ENCODE assay signal across 22 cellular contexts in genomic region chr14:101867854-101868253, GRCh38.
DNase-seq lines count a peak whose midpoint lies in the region; ATAC-seq and TF ChIP-seq lines count a peak whose summit lies in the region.
"Had no signal": no experiment of that assay in that cellular context is flagged by ENCODE, and none has a peak within 500 bp of the region (broad histone marks: within the 10 kb centered on the region; RNA-seq: fewer than 3 reads in every experiment).

No MANE protein-coding gene starts in this region.

- H3K4me1 ChIP-seq in heart right ventricle: peaks cover 0 to 50% (median 13%) of the 10 kb centered on the region in 9 donors
- H3K4me1 ChIP-seq: parathyroid adenoma had no signal

- peak overlapping the region in 9 of 10 donors; percentile 6 to 75 (median 45) for H3K27ac ChIP-seq in heart right ventricle
- H3K27ac ChIP-seq: dorsolateral prefrontal cortex, parathyroid adenoma, right lobe of liver, suprapubic skin had no signal

- H3K27me3 Mint-ChIP-seq in T-helper 17 cell: no peaks in the 10 kb centered on the region
- H3K27me3 Mint-ChIP-seq in progenitor cell of endocrine pancreas: no peaks in the 10 kb centered on the region
- H3K27me3 Mint-ChIP-seq: activated CD8-positive, alpha-beta memory T cell treated with anti-CD3 and anti-CD28 coated beads, Interleukin-2, amount 10 ng/mL, durations not matched to agents 7 days and 5 days had no signal

- DNase-seq in Right ventricle myocardium superior (no peak), cardiac septum (ENCODE audit: low spot score) (no peak), T-helper 17 cell (no peak), heart right ventricle (no peak), progenitor cell of endocrine pancreas (ENCODE audit: low spot score, unreplicated experiment) (no peak), HCEC 1CT (no peak), NCI-H2081 (lab: John Stamatoyannopoulos, UW) (no peak)
- DNase-seq: activated CD8-positive, alpha-beta memory T cell treated with anti-CD3 and anti-CD28 coated beads, Interleukin-2, amount 10 ng/mL, durations not matched to agents 7 days and 5 days; central memory CD4-positive, alpha-beta T cell; dorsolateral prefrontal cortex; Karpas-422; midbrain; NCI-H1436; NCI-H446; right lobe of liver; RPMI8226; stimulated activated CD4-positive, alpha-beta T cell treated with anti-CD3 and anti-CD28 coated beads, Interleukin-12 subunit alpha, Interleukin-12 subunit beta, amount 100 ng/mL, for 4 hours; stimulated activated CD4-positive, alpha-beta T cell treated with anti-CD3 and anti-CD28 coated beads, Interleukin-4, amount 100 ng/mL, for 1 hour; T-helper 2 cell had no signal

- 38 to 68% methylated on average over 4 of the region's 4 CpGs for WGBS in heart right ventricle, 2 donors

- H3K4me3 Mint-ChIP-seq in T-helper 17 cell: no peak overlapping the region
- no peak overlapping the region for H3K4me3 Mint-ChIP-seq in progenitor cell of endocrine pancreas (ENCODE audit: low read depth)
- H3K4me3 Mint-ChIP-seq: activated CD8-positive, alpha-beta memory T cell treated with anti-CD3 and anti-CD28 coated beads, Interleukin-2, amount 10 ng/mL, durations not matched to agents 7 days and 5 days had no signal

- no peaks in the 10 kb centered on the region for H3K9me3 ChIP-seq in T-helper 17 cell (ENCODE audit: control insufficient read depth, low read length, poor library complexity, severe bottlenecking)
- H3K9me3 ChIP-seq in heart right ventricle: peaks cover 0 to 5% (median 0%) of the 10 kb centered on the region in 11 donors
- H3K9me3 ChIP-seq: right lobe of liver, suprapubic skin had no signal

- H3K4me3 ChIP-seq in heart right ventricle: no peak overlapping the region
- H3K4me3 ChIP-seq: dorsolateral prefrontal cortex, right lobe of liver, suprapubic skin had no signal

- H3K27ac Mint-ChIP-seq in T-helper 17 cell: peak overlapping the region; percentile 21
- H3K27ac Mint-ChIP-seq in progenitor cell of endocrine pancreas: peak overlapping the region; percentile 68
- H3K27ac Mint-ChIP-seq: activated CD8-positive, alpha-beta memory T cell treated with anti-CD3 and anti-CD28 coated beads, Interleukin-2, amount 10 ng/mL, durations not matched to agents 7 days and 5 days had no signal

- TF ChIP-seq CTCF in heart right ventricle (IDR thresholded peaks at IDR 0.05) (no peak), progenitor cell of endocrine pancreas (IDR thresholded peaks at IDR 0.05; ENCODE audit: unreplicated experiment) (no peak)

- H3K9me3 Mint-ChIP-seq in progenitor cell of endocrine pancreas (ENCODE audit: low read depth): no peaks in the 10 kb centered on the region

- H3K27me3 ChIP-seq in heart right ventricle: no peaks in the 10 kb centered on the region
- H3K27me3 ChIP-seq: dorsolateral prefrontal cortex, right lobe of liver, suprapubic skin had no signal

- H3K4me1 Mint-ChIP-seq in T-helper 17 cell (peaks cover 52% of the 10 kb centered on the region), progenitor cell of endocrine pancreas (ENCODE audit: low read depth) (peaks cover 5% of the 10 kb centered on the region)

- H3K36me3 Mint-ChIP-seq in T-helper 17 cell (ENCODE audit: low read depth): peaks cover 11% of the 10 kb centered on the region
- peaks cover 12% of the 10 kb centered on the region for H3K36me3 Mint-ChIP-seq in progenitor cell of endocrine pancreas (ENCODE audit: insufficient read depth)

- intact Hi-C loops in Right ventricle myocardium superior (cut with DNase I): no loop called here
- intact Hi-C loops in cardiac septum (cut with DNase I): loop anchor here (5.0 kb wide), 1 partner anchor 41 kb away; no protein-coding TSS in a partner anchor
- intact Hi-C loops in heart right ventricle (cut with DNase I): no loop called here

- peaks cover 0 to 20% (median 0%) of the 10 kb centered on the region in 9 donors for H3K36me3 ChIP-seq in heart right ventricle
- H3K36me3 ChIP-seq: suprapubic skin had no signal

- ATAC-seq in Right ventricle myocardium superior (ENCODE audit: poor library complexity) (peak; percentile 77), T-helper 17 cell (no peak), heart right ventricle (peak in 6 of 8 donors; percentile 51 to 85 (median 68)), HG03432 (IDR thresholded peaks at IDR 0.05; ENCODE audit: unreplicated experiment) (no peak)
- ATAC-seq: activated CD8-positive, alpha-beta memory T cell treated with anti-CD3 and anti-CD28 coated beads, Interleukin-2, amount 10 ng/mL, durations not matched to agents 7 days and 5 days; right lobe of liver had no signal

Comparison
In these comparisons a context has a peak if more than half of its experiments do, and no peak if none do; other contexts are left out.
1. ATAC-seq: peak in Right ventricle myocardium superior (single experiment) and heart right ventricle (6 of 8); none in T-helper 17 cell (single experiment) and HG03432 (single experiment).